1 cellular context compared by ENCODE assay signal in the genomic region with DNA sequence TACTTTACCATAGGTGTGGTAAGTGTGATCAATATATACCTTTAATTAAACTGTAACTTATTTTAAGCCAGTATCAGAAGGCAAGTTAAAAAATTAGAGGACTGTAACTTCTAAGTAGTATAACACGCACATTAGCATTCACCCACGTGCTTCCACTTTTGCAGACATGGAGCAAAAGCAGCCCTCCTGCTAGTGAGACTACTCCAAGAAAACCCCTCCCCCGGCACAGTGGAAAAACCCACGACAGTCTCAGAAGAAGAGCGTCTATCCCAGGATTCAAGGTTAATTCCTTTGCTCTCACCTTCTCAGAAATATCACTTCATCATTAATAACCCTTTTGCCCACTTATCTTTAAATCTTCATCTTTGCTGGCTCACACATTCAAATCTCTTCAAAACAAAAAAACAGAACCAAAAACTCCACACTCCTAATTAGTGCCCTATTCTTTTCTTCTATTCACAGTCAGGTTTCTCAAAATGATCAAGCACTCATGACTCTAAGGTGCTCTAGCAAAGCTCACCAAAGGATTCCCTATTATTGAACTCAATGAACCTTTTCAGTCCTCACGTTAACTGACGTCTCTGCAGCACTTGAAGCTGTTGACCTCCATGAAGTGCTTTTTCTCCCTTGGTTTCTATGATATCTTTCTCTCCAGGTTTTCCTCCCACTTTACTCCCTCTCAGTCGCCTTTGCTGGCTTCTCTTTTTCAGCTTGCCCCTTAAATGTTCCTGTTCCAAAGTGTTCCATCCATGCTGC.
TF ChIP-seq lines count a peak whose summit lies in the region.

No MANE protein-coding gene starts in this region.

TF ChIP-seq in GM23338, 12 proteins besides CTCF, POLR2A, EP300 and RAD21 (continued from another document):
- TF ChIP-seq, protein P1, sequence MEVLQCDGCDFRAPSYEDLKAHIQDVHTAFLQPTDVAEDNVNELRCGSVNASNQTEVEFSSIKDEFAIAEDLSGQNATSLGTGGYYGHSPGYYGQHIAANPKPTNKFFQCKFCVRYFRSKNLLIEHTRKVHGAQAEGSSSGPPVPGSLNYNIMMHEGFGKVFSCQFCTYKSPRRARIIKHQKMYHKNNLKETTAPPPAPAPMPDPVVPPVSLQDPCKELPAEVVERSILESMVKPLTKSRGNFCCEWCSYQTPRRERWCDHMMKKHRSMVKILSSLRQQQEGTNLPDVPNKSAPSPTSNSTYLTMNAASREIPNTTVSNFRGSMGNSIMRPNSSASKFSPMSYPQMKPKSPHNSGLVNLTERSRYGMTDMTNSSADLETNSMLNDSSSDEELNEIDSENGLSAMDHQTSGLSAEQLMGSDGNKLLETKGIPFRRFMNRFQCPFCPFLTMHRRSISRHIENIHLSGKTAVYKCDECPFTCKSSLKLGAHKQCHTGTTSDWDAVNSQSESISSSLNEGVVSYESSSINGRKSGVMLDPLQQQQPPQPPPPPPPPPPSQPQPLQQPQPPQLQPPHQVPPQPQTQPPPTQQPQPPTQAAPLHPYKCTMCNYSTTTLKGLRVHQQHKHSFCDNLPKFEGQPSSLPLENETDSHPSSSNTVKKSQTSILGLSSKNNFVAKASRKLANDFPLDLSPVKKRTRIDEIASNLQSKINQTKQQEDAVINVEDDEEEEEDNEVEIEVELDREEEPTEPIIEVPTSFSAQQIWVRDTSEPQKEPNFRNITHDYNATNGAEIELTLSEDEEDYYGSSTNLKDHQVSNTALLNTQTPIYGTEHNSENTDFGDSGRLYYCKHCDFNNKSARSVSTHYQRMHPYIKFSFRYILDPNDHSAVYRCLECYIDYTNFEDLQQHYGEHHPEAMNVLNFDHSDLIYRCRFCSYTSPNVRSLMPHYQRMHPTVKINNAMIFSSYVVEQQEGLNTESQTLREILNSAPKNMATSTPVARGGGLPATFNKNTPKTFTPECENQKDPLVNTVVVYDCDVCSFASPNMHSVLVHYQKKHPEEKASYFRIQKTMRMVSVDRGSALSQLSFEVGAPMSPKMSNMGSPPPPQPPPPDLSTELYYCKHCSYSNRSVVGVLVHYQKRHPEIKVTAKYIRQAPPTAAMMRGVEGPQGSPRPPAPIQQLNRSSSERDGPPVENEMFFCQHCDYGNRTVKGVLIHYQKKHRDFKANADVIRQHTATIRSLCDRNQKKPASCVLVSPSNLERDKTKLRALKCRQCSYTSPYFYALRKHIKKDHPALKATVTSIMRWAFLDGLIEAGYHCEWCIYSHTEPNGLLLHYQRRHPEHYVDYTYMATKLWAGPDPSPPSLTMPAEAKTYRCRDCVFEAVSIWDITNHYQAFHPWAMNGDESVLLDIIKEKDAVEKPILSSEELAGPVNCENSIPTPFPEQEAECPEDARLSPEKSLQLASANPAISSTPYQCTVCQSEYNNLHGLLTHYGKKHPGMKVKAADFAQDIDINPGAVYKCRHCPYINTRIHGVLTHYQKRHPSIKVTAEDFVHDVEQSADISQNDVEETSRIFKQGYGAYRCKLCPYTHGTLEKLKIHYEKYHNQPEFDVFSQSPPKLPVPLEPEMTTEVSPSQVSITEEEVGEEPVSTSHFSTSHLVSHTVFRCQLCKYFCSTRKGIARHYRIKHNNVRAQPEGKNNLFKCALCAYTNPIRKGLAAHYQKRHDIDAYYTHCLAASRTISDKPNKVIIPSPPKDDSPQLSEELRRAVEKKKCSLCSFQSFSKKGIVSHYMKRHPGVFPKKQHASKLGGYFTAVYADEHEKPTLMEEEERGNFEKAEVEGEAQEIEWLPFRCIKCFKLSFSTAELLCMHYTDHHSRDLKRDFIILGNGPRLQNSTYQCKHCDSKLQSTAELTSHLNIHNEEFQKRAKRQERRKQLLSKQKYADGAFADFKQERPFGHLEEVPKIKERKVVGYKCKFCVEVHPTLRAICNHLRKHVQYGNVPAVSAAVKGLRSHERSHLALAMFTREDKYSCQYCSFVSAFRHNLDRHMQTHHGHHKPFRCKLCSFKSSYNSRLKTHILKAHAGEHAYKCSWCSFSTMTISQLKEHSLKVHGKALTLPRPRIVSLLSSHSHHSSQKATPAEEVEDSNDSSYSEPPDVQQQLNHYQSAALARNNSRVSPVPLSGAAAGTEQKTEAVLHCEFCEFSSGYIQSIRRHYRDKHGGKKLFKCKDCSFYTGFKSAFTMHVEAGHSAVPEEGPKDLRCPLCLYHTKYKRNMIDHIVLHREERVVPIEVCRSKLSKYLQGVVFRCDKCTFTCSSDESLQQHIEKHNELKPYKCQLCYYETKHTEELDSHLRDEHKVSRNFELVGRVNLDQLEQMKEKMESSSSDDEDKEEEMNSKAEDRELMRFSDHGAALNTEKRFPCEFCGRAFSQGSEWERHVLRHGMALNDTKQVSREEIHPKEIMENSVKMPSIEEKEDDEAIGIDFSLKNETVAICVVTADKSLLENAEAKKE (CRISPR knock-in tag; IDR thresholded peaks at IDR 0.05), result no peak
- TF ChIP-seq, protein P2, sequence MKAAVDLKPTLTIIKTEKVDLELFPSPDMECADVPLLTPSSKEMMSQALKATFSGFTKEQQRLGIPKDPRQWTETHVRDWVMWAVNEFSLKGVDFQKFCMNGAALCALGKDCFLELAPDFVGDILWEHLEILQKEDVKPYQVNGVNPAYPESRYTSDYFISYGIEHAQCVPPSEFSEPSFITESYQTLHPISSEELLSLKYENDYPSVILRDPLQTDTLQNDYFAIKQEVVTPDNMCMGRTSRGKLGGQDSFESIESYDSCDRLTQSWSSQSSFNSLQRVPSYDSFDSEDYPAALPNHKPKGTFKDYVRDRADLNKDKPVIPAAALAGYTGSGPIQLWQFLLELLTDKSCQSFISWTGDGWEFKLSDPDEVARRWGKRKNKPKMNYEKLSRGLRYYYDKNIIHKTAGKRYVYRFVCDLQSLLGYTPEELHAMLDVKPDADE (IDR thresholded peaks at IDR 0.05), result no peak
- TF ChIP-seq, protein P3, sequence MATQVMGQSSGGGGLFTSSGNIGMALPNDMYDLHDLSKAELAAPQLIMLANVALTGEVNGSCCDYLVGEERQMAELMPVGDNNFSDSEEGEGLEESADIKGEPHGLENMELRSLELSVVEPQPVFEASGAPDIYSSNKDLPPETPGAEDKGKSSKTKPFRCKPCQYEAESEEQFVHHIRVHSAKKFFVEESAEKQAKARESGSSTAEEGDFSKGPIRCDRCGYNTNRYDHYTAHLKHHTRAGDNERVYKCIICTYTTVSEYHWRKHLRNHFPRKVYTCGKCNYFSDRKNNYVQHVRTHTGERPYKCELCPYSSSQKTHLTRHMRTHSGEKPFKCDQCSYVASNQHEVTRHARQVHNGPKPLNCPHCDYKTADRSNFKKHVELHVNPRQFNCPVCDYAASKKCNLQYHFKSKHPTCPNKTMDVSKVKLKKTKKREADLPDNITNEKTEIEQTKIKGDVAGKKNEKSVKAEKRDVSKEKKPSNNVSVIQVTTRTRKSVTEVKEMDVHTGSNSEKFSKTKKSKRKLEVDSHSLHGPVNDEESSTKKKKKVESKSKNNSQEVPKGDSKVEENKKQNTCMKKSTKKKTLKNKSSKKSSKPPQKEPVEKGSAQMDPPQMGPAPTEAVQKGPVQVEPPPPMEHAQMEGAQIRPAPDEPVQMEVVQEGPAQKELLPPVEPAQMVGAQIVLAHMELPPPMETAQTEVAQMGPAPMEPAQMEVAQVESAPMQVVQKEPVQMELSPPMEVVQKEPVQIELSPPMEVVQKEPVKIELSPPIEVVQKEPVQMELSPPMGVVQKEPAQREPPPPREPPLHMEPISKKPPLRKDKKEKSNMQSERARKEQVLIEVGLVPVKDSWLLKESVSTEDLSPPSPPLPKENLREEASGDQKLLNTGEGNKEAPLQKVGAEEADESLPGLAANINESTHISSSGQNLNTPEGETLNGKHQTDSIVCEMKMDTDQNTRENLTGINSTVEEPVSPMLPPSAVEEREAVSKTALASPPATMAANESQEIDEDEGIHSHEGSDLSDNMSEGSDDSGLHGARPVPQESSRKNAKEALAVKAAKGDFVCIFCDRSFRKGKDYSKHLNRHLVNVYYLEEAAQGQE (IDR thresholded peaks at IDR 0.05; ENCODE audit: unreplicated experiment), result no peak
- TF ChIP-seq STAT1 (IDR thresholded peaks at IDR 0.05; ENCODE audit: unreplicated experiment) (no peak), JUNB (IDR thresholded peaks at IDR 0.05; ENCODE audit: unreplicated experiment) (no peak)
